18 cellular contexts compared by ENCODE assay signal in genomic region chr18:10950876-10951630, GRCh38.
DNase-seq lines count a peak whose midpoint lies in the region; ATAC-seq, FAIRE-seq and TF ChIP-seq lines count a peak whose summit lies in the region.
"Had no signal": no experiment of that assay in that cellular context is flagged by ENCODE, and none has a peak within 500 bp of the region (broad histone marks: within the 10 kb centered on the region; RNA-seq: fewer than 3 reads in every experiment).

No MANE protein-coding gene starts in this region.

- POLR2A ChIA-PET in OCI-LY7 (lab: Charles Lee) = interaction anchor here (0.6 to 1.9 kb wide), 11 partner anchors 51 to 196 kb away, joined by 3 to 10 read pairs (median 3); no protein-coding TSS in a partner anchor
- POLR2A ChIA-PET in CD8-positive, alpha-beta memory T cell (lab: Charles Lee) = no interaction called here

- H3K4me3 Mint-ChIP-seq in CD8-positive, alpha-beta memory T cell = no peak overlapping the region
- H3K4me3 Mint-ChIP-seq in mesothelial cell of epicardium = no peak overlapping the region
- H3K4me3 Mint-ChIP-seq: activated CD4-positive, alpha-beta T cell treated with anti-CD3 and anti-CD28 coated beads for 36 hours; activated naive CD8-positive, alpha-beta T cell treated with anti-CD3 and anti-CD28 coated beads for 36 hours; natural killer cell had no signal

- CTCF ChIA-PET in OCI-LY7 (lab: Charles Lee; ENCODE audit: unreplicated experiment) = no interaction called here
- CTCF ChIA-PET in CD8-positive, alpha-beta memory T cell (lab: Charles Lee) = no interaction called here

- TF ChIP-seq CTCF in OCI-LY7 (conservative IDR thresholded peaks at IDR 0.05; ENCODE audit: low read length) = no peak
- no peak for TF ChIP-seq CTCF in mesothelial cell of epicardium (IDR thresholded peaks at IDR 0.05; ENCODE audit: unreplicated experiment)

- H3K9me3 Mint-ChIP-seq in CD8-positive, alpha-beta memory T cell = peaks cover 3 to 10% (median 7%) of the 10 kb centered on the region in 5 donors
- peaks cover 22% of the 10 kb centered on the region for H3K9me3 Mint-ChIP-seq in mesothelial cell of epicardium

- TF ChIP-seq POLR2A in GM12892 (IDR thresholded peaks at IDR 0.05; ENCODE audit: low read depth, low read length) = no peak

- ATAC-seq in GM19351 (IDR thresholded peaks at IDR 0.05; ENCODE audit: unreplicated experiment) (peak; percentile 45), HG02870 (IDR thresholded peaks at IDR 0.05; ENCODE audit: unreplicated experiment) (peak; percentile 52)
- ATAC-seq: activated CD4-positive, alpha-beta T cell treated with anti-CD3 and anti-CD28 coated beads for 36 hours; foreskin keratinocyte; lower lobe of right lung had no signal

- peaks cover 4% of the 10 kb centered on the region in 2 donors for H3K27me3 Mint-ChIP-seq in CD8-positive, alpha-beta memory T cell
- H3K27me3 Mint-ChIP-seq in mesothelial cell of epicardium (ENCODE audit: low read depth) = no peaks in the 10 kb centered on the region

- H3K27ac Mint-ChIP-seq in CD8-positive, alpha-beta memory T cell = no peak overlapping the region
- no peak overlapping the region for H3K27ac Mint-ChIP-seq in mesothelial cell of epicardium
- H3K27ac Mint-ChIP-seq: activated CD4-positive, alpha-beta T cell treated with anti-CD3 and anti-CD28 coated beads for 36 hours; activated naive CD8-positive, alpha-beta T cell treated with anti-CD3 and anti-CD28 coated beads for 36 hours; natural killer cell had no signal

- H3K9me3 ChIP-seq in OCI-LY7 (ENCODE audit: low read length) = peaks cover 15% of the 10 kb centered on the region; the same call in 1 of the 2 replicates
- no peaks in the 10 kb centered on the region for H3K9me3 ChIP-seq in CD8-positive, alpha-beta memory T cell (ENCODE audit: low read length)

- H2AFZ ChIP-seq in OCI-LY7 (ENCODE audit: low read length) = 0 out of 2 replicates have a peak overlapping the region, but pooled peaks have one; percentile 1

- H4K20me1 ChIP-seq in OCI-LY7 (ENCODE audit: insufficient read depth, low read length) = no peaks in the 10 kb centered on the region

- no TSS peak for BruUV-seq in OCI-LY7 (replicated peaks; lab: Mats Ljungman, UMichigan)

- H3K4me2 ChIP-seq in OCI-LY7 (ENCODE audit: low read length) = peak overlapping the region; percentile 68

- FAIRE-seq in GM12892 (lab: Jason Lieb, UNC) = peak; percentile 88
- FAIRE-seq: D721Med had no signal

- H3K9me2 ChIP-seq in OCI-LY7 (ENCODE audit: insufficient read depth, low read length) = no peaks in the 10 kb centered on the region

- H3K4me3 ChIP-seq in OCI-LY7 (ENCODE audit: low read depth, low read length, poor library complexity, severe bottlenecking) = peak overlapping the region; percentile 66
- no peak overlapping the region for H3K4me3 ChIP-seq in CD8-positive, alpha-beta memory T cell (ENCODE audit: low read length)
- H3K4me3 ChIP-seq: lower lobe of right lung had no signal

- DNase-seq in GM12892 (ENCODE audit: insufficient read length) (no peak), OCI-LY7 (ENCODE audit: low spot score) (peak; percentile 88), NCI-H526 (lab: John Stamatoyannopoulos, UW) (no peak), mesothelial cell of epicardium (ENCODE audit: low spot score in 2 of 2, unreplicated experiment in 2 of 2) (no peak), A172 (ENCODE audit: low spot score) (no peak)
- no peak for DNase-seq in CD8-positive, alpha-beta memory T cell
- DNase-seq: activated CD4-positive, alpha-beta T cell treated with anti-CD3 and anti-CD28 coated beads for 36 hours; activated naive CD8-positive, alpha-beta T cell treated with anti-CD3 and anti-CD28 coated beads for 36 hours; foreskin keratinocyte; lower lobe of right lung; natural killer cell; NCI-H1092 treated with DMSO at 0.1 percent for 48 hours; NCI-H524; stimulated activated CD4-positive, alpha-beta T cell treated with anti-CD3 and anti-CD28 coated beads, Interleukin-15, amount 100 ng/mL, for 24 hours; T-helper 2 cell had no signal

- no peaks in the 10 kb centered on the region for H3K36me3 Mint-ChIP-seq in CD8-positive, alpha-beta memory T cell
- H3K36me3 Mint-ChIP-seq in mesothelial cell of epicardium = peaks cover 12% of the 10 kb centered on the region

- no peaks in the 10 kb centered on the region for H3K27me3 ChIP-seq in CD8-positive, alpha-beta memory T cell (ENCODE audit: insufficient read depth, low read length, poor library complexity, severe bottlenecking)
- H3K27me3 ChIP-seq: foreskin keratinocyte had no signal

- no peaks in the 10 kb centered on the region; the same call in 1 of the 2 replicates for H3K79me2 ChIP-seq in OCI-LY7 (ENCODE audit: insufficient read depth, low read depth, low read length)

- intact Hi-C loops in OCI-LY7 (cut with micrococcal nuclease; ENCODE audit: unreplicated experiment) = loop anchor here (1.0 to 5.0 kb wide), 5 partner anchors 73 to 561 kb away; no protein-coding TSS in a partner anchor

- H3K36me3 ChIP-seq in OCI-LY7 (ENCODE audit: insufficient read depth, low read length) = peaks cover 13% of the 10 kb centered on the region
- no peaks in the 10 kb centered on the region for H3K36me3 ChIP-seq in CD8-positive, alpha-beta memory T cell (ENCODE audit: insufficient read depth, low read length)
- H3K36me3 ChIP-seq: lower lobe of right lung had no signal

- no peaks in the 10 kb centered on the region for H3K4me1 Mint-ChIP-seq in CD8-positive, alpha-beta memory T cell
- no peaks in the 10 kb centered on the region for H3K4me1 Mint-ChIP-seq in mesothelial cell of epicardium
- H3K4me1 Mint-ChIP-seq: activated CD4-positive, alpha-beta T cell treated with anti-CD3 and anti-CD28 coated beads for 36 hours; activated naive CD8-positive, alpha-beta T cell treated with anti-CD3 and anti-CD28 coated beads for 36 hours; natural killer cell had no signal

- H3K27ac ChIP-seq in OCI-LY7 (ENCODE audit: low read depth, low read length, poor library complexity, severe bottlenecking) = peak overlapping the region; percentile 99
- H3K27ac ChIP-seq in CD8-positive, alpha-beta memory T cell (ENCODE audit: low read depth, low read length) = no peak overlapping the region
- H3K27ac ChIP-seq: foreskin keratinocyte, lower lobe of right lung had no signal

- H3K4me1 ChIP-seq in OCI-LY7 (ENCODE audit: insufficient read depth, low read length, poor library complexity, severe bottlenecking) = peaks cover 71% of the 10 kb centered on the region
- no peaks in the 10 kb centered on the region for H3K4me1 ChIP-seq in CD8-positive, alpha-beta memory T cell (ENCODE audit: insufficient read depth, low read length)
- H3K4me1 ChIP-seq: foreskin keratinocyte, lower lobe of right lung had no signal
